Comparison of ENCODE assay signal across 8 cellular contexts in genomic region chr15:63600001-63600645, GRCh38. TPM values are rescaled to one million over a fixed set of nuclear protein-coding genes. Genes with fewer than 3 reads are reported as not detected.
DNase-seq lines count a peak whose midpoint lies in the region; ATAC-seq, FAIRE-seq and TF ChIP-seq lines count a peak whose summit lies in the region.

No MANE protein-coding gene starts in this region.

- ATAC-seq in GM21390 (IDR thresholded peaks at IDR 0.05; ENCODE audit: unreplicated experiment), result peak; percentile 2
- peak; percentile 18 for ATAC-seq in mucosa of descending colon

- TF ChIP-seq CTCF in PC-9 (conservative IDR thresholded peaks at IDR 0.05), result no peak
- no peak for TF ChIP-seq CTCF in dorsolateral prefrontal cortex (IDR thresholded peaks at IDR 0.05 in 54 of 56, conservative IDR thresholded peaks at IDR 0.05 in 2 of 56; ENCODE audit: low read depth in 1 of 56, partially characterized antibody in 56 of 56)
- no peak for TF ChIP-seq CTCF in mucosa of descending colon (IDR thresholded peaks at IDR 0.05)

- no peaks in the 10 kb centered on the region for H4K20me1 ChIP-seq in PC-9 (ENCODE audit: insufficient read depth)

- peak overlapping the region; percentile 82 for H3K4me3 ChIP-seq in PC-9
- H3K4me3 ChIP-seq in dorsolateral prefrontal cortex, result peak overlapping the region; percentile 52 to 93 (median 80)
- H3K4me3 ChIP-seq in mucosa of descending colon, result peak overlapping the region; percentile 6

- H3K36me3 ChIP-seq in PC-9 (ENCODE audit: low read depth) (no peaks in the 10 kb centered on the region), mucosa of descending colon (ENCODE audit: low read depth) (no peaks in the 10 kb centered on the region)

- H2AFZ ChIP-seq in PC-9, result peak overlapping the region; percentile 95

- H3K27me3 ChIP-seq in PC-9 (ENCODE audit: insufficient read depth, low read depth), result no peaks in the 10 kb centered on the region
- no peaks in the 10 kb centered on the region for H3K27me3 ChIP-seq in dorsolateral prefrontal cortex

- TSS peak; percentile 50 for BruUV-seq in PC-9 (replicated peaks; lab: Mats Ljungman, UMichigan)

- no peak for FAIRE-seq in urothelium cell line (lab: Jason Lieb, UNC)

- TF ChIP-seq POLR2A in erythroblast (IDR thresholded peaks at IDR 0.05; ENCODE audit: low read length), result no peak

- no peaks in the 10 kb centered on the region for H3K79me2 ChIP-seq in PC-9 (ENCODE audit: low read depth)

- peak; percentile 49 for DNase-seq in Ammon's horn (ENCODE audit: low spot score)
- peak in 1 of 2 experiments; percentile 44 for DNase-seq in PC-9
- peak in 1 of 10 donors; percentile 19 for DNase-seq in dorsolateral prefrontal cortex
- peak in 1 of 3 donors; percentile 73 for DNase-seq in mucosa of descending colon
- peak; percentile 41 for DNase-seq in urothelium cell line (ENCODE audit: low spot score)
- no peak for DNase-seq in HK-2 (ENCODE audit: unreplicated experiment)
- DNase-seq in erythroblast (lab: John Stamatoyannopoulos, UW), result no peak

- H3K9me3 ChIP-seq in PC-9 (ENCODE audit: insufficient read depth, low read depth), result no peaks in the 10 kb centered on the region
- no peaks in the 10 kb centered on the region for H3K9me3 ChIP-seq in mucosa of descending colon

- POLR2A ChIA-PET in PC-9 (lab: Charles Lee; ENCODE audit: unreplicated experiment), result no interaction called here

- H3K9me2 ChIP-seq in PC-9 (ENCODE audit: insufficient read depth), result no peaks in the 10 kb centered on the region

- H3F3A ChIP-seq in PC-9 (ENCODE audit: insufficient read depth, low read depth), result peaks cover 8% of the 10 kb centered on the region; the same call in 1 of the 2 replicates

- H3K27ac ChIP-seq in PC-9 (peak overlapping the region; percentile 56; the same call in 1 of the 2 replicates), dorsolateral prefrontal cortex (peak overlapping the region; percentile 76 to 98 (median 91))

- peaks cover 6% of the 10 kb centered on the region; the same call in 1 of the 2 replicates for H3K4me1 ChIP-seq in PC-9 (replicated peaks; ENCODE audit: insufficient read depth)
- peaks cover 37% of the 10 kb centered on the region for H3K4me1 ChIP-seq in mucosa of descending colon (ENCODE audit: low read depth)

- CTCF ChIA-PET in PC-9 (lab: Charles Lee), result interaction anchor here (0.5 to 2.1 kb wide), 4 partner anchors 10 to 134 kb away, joined by 3 to 12 read pairs (median 6); no protein-coding TSS in a partner anchor

- intact Hi-C loops in PC-9 (cut with micrococcal nuclease; ENCODE audit: unreplicated experiment) (loop anchor here (2.0 to 5.0 kb wide), 3 partner anchors 133 to 492 kb away; partner anchors contain the start of gene CIAO2A), dorsolateral prefrontal cortex (cut with DNase I) (loop anchor here (1.0 to 10.0 kb wide), 6 partner anchors 96 to 555 kb away; partner anchors contain the start of genes RPS27L (in 1 of the 2), SNX22 (in 1 of the 2) and USP3 (in 1 of the 2)), mucosa of descending colon (cut with DNase I, micrococcal nuclease) (no loop called here)

- H3K4me2 ChIP-seq in PC-9, result peak overlapping the region; percentile 96

RNA-seq across cellular contexts. Expression of gene FBXL22, which starts 2.9 kb away (rescaled TPM):
- 0.17 and 0.88 TPM in 2 replicates for total RNA-seq in PC-9 (2021)
- total RNA-seq in dorsolateral prefrontal cortex, result 1 to 10 TPM in 111 of 120 experiments, under 1 TPM in 9; 0.60 to 5.0 (median 2.0) TPM
- 10 to 100 TPM in 1 of 3 donors, 1 to 10 TPM in 2; 4.2 to 37.5 (median 5.1) TPM for total RNA-seq in mucosa of descending colon

Comparison
In these comparisons a context has a peak if more than half of its experiments do, and no peak if none do; other contexts are left out.
1. DNase-seq: peak in Ammon's horn (single experiment) and urothelium cell line (single experiment); none in HK-2 (single experiment) and erythroblast (0 of 2).
2. H3K4me3 ChIP-seq: peak in every context shown above with its lines; median percentile 82 in PC-9; 80 in dorsolateral prefrontal cortex; 6 in mucosa of descending colon.
3. intact Hi-C loops: an anchor here in PC-9 (2.0 to 5.0 kb wide) and dorsolateral prefrontal cortex (1.0 to 10.0 kb wide); none called in mucosa of descending colon.